In the genomic region with DNA sequence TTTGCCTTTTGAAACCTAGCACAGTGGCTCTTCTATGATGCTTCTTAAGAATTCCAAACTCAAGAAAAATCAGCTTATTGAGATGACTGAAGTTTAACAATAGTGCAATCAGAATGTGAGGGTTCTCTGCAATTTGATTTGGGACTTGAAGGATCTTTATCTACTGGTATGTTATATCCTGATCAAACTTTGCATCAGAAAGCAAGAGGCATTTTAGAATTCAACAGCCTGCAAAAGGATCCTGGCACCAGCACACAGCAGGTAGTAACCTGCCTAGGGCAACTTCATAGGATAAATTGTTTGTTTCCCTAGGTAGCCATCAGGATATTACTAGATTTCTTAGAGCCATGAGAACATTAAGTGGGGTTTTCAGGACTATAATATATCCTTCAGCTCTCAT, we compare ENCODE assay signal across 22 cellular contexts. TPM values are rescaled to one million over a fixed set of nuclear protein-coding genes. Genes with fewer than 3 reads are reported as not detected.
A peak's percentile ranks its signal among the peaks of the same experiment; 100 is the strongest.
DNase-seq lines count a peak whose midpoint lies in the region; ATAC-seq and TF ChIP-seq lines count a peak whose summit lies in the region.
"Had no signal": no experiment of that assay in that cellular context is flagged by ENCODE, and none has a peak within 500 bp of the region (broad histone marks: within the 10 kb centered on the region; RNA-seq: fewer than 3 reads in every experiment).

No MANE protein-coding gene starts in this region.

- H3K27ac Mint-ChIP-seq in WTC11: no peak overlapping the region
- H3K27ac Mint-ChIP-seq in CD4-positive, alpha-beta memory T cell: no peak overlapping the region
- H3K27ac Mint-ChIP-seq: CD4-positive, CD25-positive, alpha-beta regulatory T cell; T-helper 1 cell treated with Interleukin-12 subunit alpha and Interleukin-12 subunit beta and Interleukin-4 antibody, amounts not matched to agents 30 μg/mL and 1 μg/mL, for 36 hours had no signal

- peak; percentile 76 for ATAC-seq in WTC11
- no peak for ATAC-seq in lower lobe of right lung
- no peak for ATAC-seq in HG02623 (IDR thresholded peaks at IDR 0.05; ENCODE audit: unreplicated experiment)

- DNase-seq in NCI-H748 (lab: John Stamatoyannopoulos, UW; ENCODE audit: unreplicated experiment) (peak; percentile 72), NCI-H748 treated with DMSO at 0.1 percent for 48 hours (lab: John Stamatoyannopoulos, UW) (no peak), NCI-H2081 (lab: John Stamatoyannopoulos, UW) (peak; percentile 27 to 87), WTC11 (ENCODE audit: low spot score) (no peak), lower lobe of right lung (no peak), SHP77 treated with DMSO at 0.1 percent for 48 hours (lab: John Stamatoyannopoulos, UW) (no peak)
- DNase-seq in CD4-positive, alpha-beta memory T cell: no peak
- DNase-seq: BE2C; Caco-2; CD4-positive, CD25-positive, alpha-beta regulatory T cell; GM23248; Karpas-422; NCI-H1048; NCI-H2171; NCI-H510A; NCI-H82; SJCRH30 had no signal

- no peaks in the 10 kb centered on the region for H3K36me3 Mint-ChIP-seq in WTC11
- H3K36me3 Mint-ChIP-seq in CD4-positive, alpha-beta memory T cell: no peaks in the 10 kb centered on the region
- H3K36me3 Mint-ChIP-seq: CD4-positive, CD25-positive, alpha-beta regulatory T cell; IgD-negative memory B cell had no signal

- no peak overlapping the region for H3K4me3 ChIP-seq in CD4-positive, alpha-beta memory T cell (ENCODE audit: low read length in 2 of 2)
- H3K4me3 ChIP-seq in lower lobe of right lung: no peak overlapping the region
- H3K4me3 ChIP-seq: GM23248, SJCRH30 had no signal

- TF ChIP-seq CTCF in WTC11 (IDR thresholded peaks at IDR 0.05) (no peak), lower lobe of right lung (IDR thresholded peaks at IDR 0.05) (no peak)

- no peaks in the 10 kb centered on the region for H3K27me3 Mint-ChIP-seq in WTC11 (ENCODE audit: low read depth)
- no peaks in the 10 kb centered on the region for H3K27me3 Mint-ChIP-seq in CD4-positive, alpha-beta memory T cell
- H3K27me3 Mint-ChIP-seq: CD4-positive, CD25-positive, alpha-beta regulatory T cell; IgD-negative memory B cell had no signal

- POLR2A ChIA-PET in WTC11 (lab: Charles Lee): no interaction called here
- POLR2A ChIA-PET in CD4-positive, alpha-beta memory T cell (lab: Charles Lee; ENCODE audit: partially characterized antibody): no interaction called here

- CTCF ChIA-PET in WTC11 (lab: Charles Lee): no interaction called here
- CTCF ChIA-PET in CD4-positive, alpha-beta memory T cell (lab: Charles Lee; ENCODE audit: partially characterized antibody): no interaction called here

- H3K27me3 ChIP-seq in CD4-positive, alpha-beta memory T cell (ENCODE audit: insufficient read depth, low read length): no peaks in the 10 kb centered on the region
- H3K27me3 ChIP-seq in lower lobe of right lung (ENCODE audit: low read depth): peaks cover 8% of the 10 kb centered on the region
- H3K27me3 ChIP-seq: BE2C, SJCRH30 had no signal

- no peaks in the 10 kb centered on the region for H3K36me3 ChIP-seq in CD4-positive, alpha-beta memory T cell (ENCODE audit: insufficient read depth, low read length)
- H3K36me3 ChIP-seq in lower lobe of right lung: no peaks in the 10 kb centered on the region
- H3K36me3 ChIP-seq: BE2C, SJCRH30 had no signal

- H3K9me3 Mint-ChIP-seq in WTC11: no peaks in the 10 kb centered on the region; the same call in 1 of the 2 replicates
- H3K9me3 Mint-ChIP-seq in CD4-positive, alpha-beta memory T cell: peaks cover 0 to 5% (median 0%) of the 10 kb centered on the region in 8 donors
- H3K9me3 Mint-ChIP-seq: IgD-negative memory B cell; T-helper 1 cell treated with Interleukin-12 subunit alpha and Interleukin-12 subunit beta and Interleukin-4 antibody, amounts not matched to agents 30 μg/mL and 1 μg/mL, for 36 hours had no signal

- no peaks in the 10 kb centered on the region for H3K4me1 ChIP-seq in CD4-positive, alpha-beta memory T cell (ENCODE audit: insufficient read depth, low read length)
- H3K4me1 ChIP-seq in lower lobe of right lung: no peaks in the 10 kb centered on the region
- H3K4me1 ChIP-seq: BE2C, Caco-2, SJCRH30 had no signal

- intact Hi-C loops in CD4-positive, alpha-beta memory T cell (cut with micrococcal nuclease): no loop called here
- intact Hi-C loops in lower lobe of right lung (cut with DNase I): no loop called here

- peaks cover 54% of the 10 kb centered on the region for H3K4me1 Mint-ChIP-seq in WTC11
- no peaks in the 10 kb centered on the region for H3K4me1 Mint-ChIP-seq in CD4-positive, alpha-beta memory T cell
- H3K4me1 Mint-ChIP-seq: CD4-positive, CD25-positive, alpha-beta regulatory T cell had no signal

- no peak overlapping the region for H3K4me3 Mint-ChIP-seq in WTC11
- H3K4me3 Mint-ChIP-seq in CD4-positive, alpha-beta memory T cell: no peak overlapping the region
- H3K4me3 Mint-ChIP-seq: CD4-positive, CD25-positive, alpha-beta regulatory T cell; IgD-negative memory B cell; T-helper 1 cell treated with Interleukin-12 subunit alpha and Interleukin-12 subunit beta and Interleukin-4 antibody, amounts not matched to agents 30 μg/mL and 1 μg/mL, for 36 hours had no signal

- no peaks in the 10 kb centered on the region for H3K9me3 ChIP-seq in CD4-positive, alpha-beta memory T cell (ENCODE audit: control insufficient read depth in 1 of 2, low read length in 2 of 2)
- no peaks in the 10 kb centered on the region for H3K9me3 ChIP-seq in lower lobe of right lung
- H3K9me3 ChIP-seq: BE2C, Caco-2, SJCRH30 had no signal

- no peak overlapping the region for H3K27ac ChIP-seq in CD4-positive, alpha-beta memory T cell (ENCODE audit: low read depth, low read length)
- no peak overlapping the region for H3K27ac ChIP-seq in lower lobe of right lung
- H3K27ac ChIP-seq: GM23248, SJCRH30 had no signal

TF ChIP-seq in WTC11, 78 proteins besides CTCF, POLR2A, EP300 and RAD21 (continues in another document):
- TF ChIP-seq HMGA2 (CRISPR knock-in tag; IDR thresholded peaks at IDR 0.05): no peak
- no peak for TF ChIP-seq ZNF138 (CRISPR knock-in tag; conservative IDR thresholded peaks at IDR 0.05)
- TF ChIP-seq KAT7 (CRISPR knock-in tag; IDR thresholded peaks at IDR 0.05; ENCODE audit: borderline replicate concordance): no peak
- TF ChIP-seq, protein P1, sequence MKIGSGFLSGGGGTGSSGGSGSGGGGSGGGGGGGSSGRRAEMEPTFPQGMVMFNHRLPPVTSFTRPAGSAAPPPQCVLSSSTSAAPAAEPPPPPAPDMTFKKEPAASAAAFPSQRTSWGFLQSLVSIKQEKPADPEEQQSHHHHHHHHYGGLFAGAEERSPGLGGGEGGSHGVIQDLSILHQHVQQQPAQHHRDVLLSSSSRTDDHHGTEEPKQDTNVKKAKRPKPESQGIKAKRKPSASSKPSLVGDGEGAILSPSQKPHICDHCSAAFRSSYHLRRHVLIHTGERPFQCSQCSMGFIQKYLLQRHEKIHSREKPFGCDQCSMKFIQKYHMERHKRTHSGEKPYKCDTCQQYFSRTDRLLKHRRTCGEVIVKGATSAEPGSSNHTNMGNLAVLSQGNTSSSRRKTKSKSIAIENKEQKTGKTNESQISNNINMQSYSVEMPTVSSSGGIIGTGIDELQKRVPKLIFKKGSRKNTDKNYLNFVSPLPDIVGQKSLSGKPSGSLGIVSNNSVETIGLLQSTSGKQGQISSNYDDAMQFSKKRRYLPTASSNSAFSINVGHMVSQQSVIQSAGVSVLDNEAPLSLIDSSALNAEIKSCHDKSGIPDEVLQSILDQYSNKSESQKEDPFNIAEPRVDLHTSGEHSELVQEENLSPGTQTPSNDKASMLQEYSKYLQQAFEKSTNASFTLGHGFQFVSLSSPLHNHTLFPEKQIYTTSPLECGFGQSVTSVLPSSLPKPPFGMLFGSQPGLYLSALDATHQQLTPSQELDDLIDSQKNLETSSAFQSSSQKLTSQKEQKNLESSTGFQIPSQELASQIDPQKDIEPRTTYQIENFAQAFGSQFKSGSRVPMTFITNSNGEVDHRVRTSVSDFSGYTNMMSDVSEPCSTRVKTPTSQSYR (CRISPR knock-in tag; IDR thresholded peaks at IDR 0.05): no peak
- TF ChIP-seq, protein P2, sequence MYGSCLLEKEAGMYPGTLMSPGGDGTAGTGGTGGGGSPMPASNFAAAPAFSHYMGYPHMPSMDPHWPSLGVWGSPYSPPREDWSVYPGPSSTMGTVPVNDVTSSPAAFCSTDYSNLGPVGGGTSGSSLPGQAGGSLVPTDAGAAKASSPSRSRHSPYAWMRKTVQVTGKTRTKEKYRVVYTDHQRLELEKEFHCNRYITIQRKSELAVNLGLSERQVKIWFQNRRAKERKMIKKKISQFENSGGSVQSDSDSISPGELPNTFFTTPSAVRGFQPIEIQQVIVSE (CRISPR knock-in tag; IDR thresholded peaks at IDR 0.05; ENCODE audit: borderline replicate concordance): no peak
- no peak for TF ChIP-seq ESRRA (CRISPR knock-in tag; IDR thresholded peaks at IDR 0.05; ENCODE audit: borderline replicate concordance)
- TF ChIP-seq, protein P3, sequence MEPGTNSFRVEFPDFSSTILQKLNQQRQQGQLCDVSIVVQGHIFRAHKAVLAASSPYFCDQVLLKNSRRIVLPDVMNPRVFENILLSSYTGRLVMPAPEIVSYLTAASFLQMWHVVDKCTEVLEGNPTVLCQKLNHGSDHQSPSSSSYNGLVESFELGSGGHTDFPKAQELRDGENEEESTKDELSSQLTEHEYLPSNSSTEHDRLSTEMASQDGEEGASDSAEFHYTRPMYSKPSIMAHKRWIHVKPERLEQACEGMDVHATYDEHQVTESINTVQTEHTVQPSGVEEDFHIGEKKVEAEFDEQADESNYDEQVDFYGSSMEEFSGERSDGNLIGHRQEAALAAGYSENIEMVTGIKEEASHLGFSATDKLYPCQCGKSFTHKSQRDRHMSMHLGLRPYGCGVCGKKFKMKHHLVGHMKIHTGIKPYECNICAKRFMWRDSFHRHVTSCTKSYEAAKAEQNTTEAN (CRISPR knock-in tag; IDR thresholded peaks at IDR 0.05): no peak
- TF ChIP-seq MXD4 (CRISPR knock-in tag; IDR thresholded peaks at IDR 0.05; ENCODE audit: borderline replicate concordance): no peak
- TF ChIP-seq RELA (CRISPR knock-in tag; IDR thresholded peaks at IDR 0.05; ENCODE audit: borderline replicate concordance): no peak
- TF ChIP-seq, protein P4, sequence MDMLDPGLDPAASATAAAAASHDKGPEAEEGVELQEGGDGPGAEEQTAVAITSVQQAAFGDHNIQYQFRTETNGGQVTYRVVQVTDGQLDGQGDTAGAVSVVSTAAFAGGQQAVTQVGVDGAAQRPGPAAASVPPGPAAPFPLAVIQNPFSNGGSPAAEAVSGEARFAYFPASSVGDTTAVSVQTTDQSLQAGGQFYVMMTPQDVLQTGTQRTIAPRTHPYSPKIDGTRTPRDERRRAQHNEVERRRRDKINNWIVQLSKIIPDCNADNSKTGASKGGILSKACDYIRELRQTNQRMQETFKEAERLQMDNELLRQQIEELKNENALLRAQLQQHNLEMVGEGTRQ (CRISPR knock-in tag; IDR thresholded peaks at IDR 0.05): no peak
- no peak for TF ChIP-seq OVOL2 (CRISPR knock-in tag; IDR thresholded peaks at IDR 0.05; ENCODE audit: borderline replicate concordance)
- no peak for TF ChIP-seq PRRX2 (CRISPR knock-in tag; IDR thresholded peaks at IDR 0.05)
- TF ChIP-seq NFYB (CRISPR knock-in tag; conservative IDR thresholded peaks at IDR 0.05; ENCODE audit: low read depth): no peak
- TF ChIP-seq ETV6 (CRISPR knock-in tag; IDR thresholded peaks at IDR 0.05): no peak

RNA-seq across cellular contexts. Expression of a gene that starts 34.3 kb away (rescaled TPM):
- total RNA-seq in WTC11 (2021): 0.98 to 2.3 TPM (median 1.2 TPM) in 3 replicates
- total RNA-seq in CD4-positive, alpha-beta memory T cell: not detected
- not detected for polyA plus RNA-seq in CD4-positive, alpha-beta memory T cell
- 9.6 TPM for total RNA-seq in lower lobe of right lung
- total RNA-seq: A172; Caco-2; CD4-positive, CD25-positive, alpha-beta regulatory T cell; MCF 10A; SJCRH30 had no signal
- polyA plus RNA-seq: CD4-positive, CD25-positive, alpha-beta regulatory T cell had no signal

Comparison
In these comparisons a context has a peak if more than half of its experiments do, and no peak if none do; other contexts are left out.
1. DNase-seq: peak in NCI-H748 (single experiment) and NCI-H2081 (2 of 2); none in NCI-H748 treated with DMSO at 0.1 percent for 48 hours (single experiment), WTC11 (single experiment), CD4-positive, alpha-beta memory T cell (0 of 5), lower lobe of right lung (single experiment) and SHP77 treated with DMSO at 0.1 percent for 48 hours (single experiment).